ENCODE assay signal across 1 cellular context in the genomic region with DNA sequence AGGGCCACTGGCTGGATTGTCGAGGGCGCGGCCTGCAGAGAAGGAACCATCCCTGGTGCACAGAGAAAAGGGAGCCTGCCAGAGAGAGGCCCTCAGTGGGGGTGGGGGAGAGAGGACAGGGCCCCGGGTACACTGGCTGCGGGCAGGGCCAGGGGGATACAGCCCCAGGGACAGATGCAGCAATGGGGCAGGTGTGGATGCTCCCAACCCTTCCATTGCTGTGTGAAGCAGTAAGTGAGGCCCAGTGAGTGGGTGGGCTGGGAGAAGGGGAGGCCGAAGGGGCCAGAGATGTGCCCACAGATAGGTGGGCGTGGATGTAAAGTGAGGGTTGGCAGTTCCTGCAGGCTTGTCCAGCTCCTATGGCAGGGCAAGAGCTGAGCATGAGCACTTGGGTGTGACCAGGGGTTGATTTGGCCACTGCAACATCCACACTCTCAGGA.
TF ChIP-seq lines count a peak whose summit lies in the region.

No MANE protein-coding gene starts in this region.

TF ChIP-seq in SK-N-SH treated with all-trans-retinoic acid at 6 μM for 48 hours, 23 proteins besides CTCF, POLR2A, EP300 and RAD21 (continued from another document):
- TF ChIP-seq, protein P1, sequence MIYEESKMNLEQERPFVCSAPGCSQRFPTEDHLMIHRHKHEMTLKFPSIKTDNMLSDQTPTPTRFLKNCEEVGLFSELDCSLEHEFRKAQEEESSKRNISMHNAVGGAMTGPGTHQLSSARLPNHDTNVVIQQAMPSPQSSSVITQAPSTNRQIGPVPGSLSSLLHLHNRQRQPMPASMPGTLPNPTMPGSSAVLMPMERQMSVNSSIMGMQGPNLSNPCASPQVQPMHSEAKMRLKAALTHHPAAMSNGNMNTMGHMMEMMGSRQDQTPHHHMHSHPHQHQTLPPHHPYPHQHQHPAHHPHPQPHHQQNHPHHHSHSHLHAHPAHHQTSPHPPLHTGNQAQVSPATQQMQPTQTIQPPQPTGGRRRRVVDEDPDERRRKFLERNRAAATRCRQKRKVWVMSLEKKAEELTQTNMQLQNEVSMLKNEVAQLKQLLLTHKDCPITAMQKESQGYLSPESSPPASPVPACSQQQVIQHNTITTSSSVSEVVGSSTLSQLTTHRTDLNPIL (CRISPR knock-in tag; IDR thresholded peaks at IDR 0.05; ENCODE audit: low read depth), result no peak
- no peak for TF ChIP-seq ESRRG (CRISPR knock-in tag; IDR thresholded peaks at IDR 0.05)
- TF ChIP-seq, protein P2, sequence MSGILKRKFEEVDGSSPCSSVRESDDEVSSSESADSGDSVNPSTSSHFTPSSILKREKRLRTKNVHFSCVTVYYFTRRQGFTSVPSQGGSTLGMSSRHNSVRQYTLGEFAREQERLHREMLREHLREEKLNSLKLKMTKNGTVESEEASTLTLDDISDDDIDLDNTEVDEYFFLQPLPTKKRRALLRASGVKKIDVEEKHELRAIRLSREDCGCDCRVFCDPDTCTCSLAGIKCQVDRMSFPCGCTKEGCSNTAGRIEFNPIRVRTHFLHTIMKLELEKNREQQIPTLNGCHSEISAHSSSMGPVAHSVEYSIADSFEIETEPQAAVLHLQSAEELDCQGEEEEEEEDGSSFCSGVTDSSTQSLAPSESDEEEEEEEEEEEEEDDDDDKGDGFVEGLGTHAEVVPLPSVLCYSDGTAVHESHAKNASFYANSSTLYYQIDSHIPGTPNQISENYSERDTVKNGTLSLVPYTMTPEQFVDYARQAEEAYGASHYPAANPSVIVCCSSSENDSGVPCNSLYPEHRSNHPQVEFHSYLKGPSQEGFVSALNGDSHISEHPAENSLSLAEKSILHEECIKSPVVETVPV (CRISPR knock-in tag; IDR thresholded peaks at IDR 0.05), result no peak
- TF ChIP-seq TCF4 (CRISPR knock-in tag; IDR thresholded peaks at IDR 0.05; ENCODE audit: borderline replicate concordance), result no peak
- TF ChIP-seq ISL1 (CRISPR knock-in tag; IDR thresholded peaks at IDR 0.05), result no peak
- TF ChIP-seq, protein P3, sequence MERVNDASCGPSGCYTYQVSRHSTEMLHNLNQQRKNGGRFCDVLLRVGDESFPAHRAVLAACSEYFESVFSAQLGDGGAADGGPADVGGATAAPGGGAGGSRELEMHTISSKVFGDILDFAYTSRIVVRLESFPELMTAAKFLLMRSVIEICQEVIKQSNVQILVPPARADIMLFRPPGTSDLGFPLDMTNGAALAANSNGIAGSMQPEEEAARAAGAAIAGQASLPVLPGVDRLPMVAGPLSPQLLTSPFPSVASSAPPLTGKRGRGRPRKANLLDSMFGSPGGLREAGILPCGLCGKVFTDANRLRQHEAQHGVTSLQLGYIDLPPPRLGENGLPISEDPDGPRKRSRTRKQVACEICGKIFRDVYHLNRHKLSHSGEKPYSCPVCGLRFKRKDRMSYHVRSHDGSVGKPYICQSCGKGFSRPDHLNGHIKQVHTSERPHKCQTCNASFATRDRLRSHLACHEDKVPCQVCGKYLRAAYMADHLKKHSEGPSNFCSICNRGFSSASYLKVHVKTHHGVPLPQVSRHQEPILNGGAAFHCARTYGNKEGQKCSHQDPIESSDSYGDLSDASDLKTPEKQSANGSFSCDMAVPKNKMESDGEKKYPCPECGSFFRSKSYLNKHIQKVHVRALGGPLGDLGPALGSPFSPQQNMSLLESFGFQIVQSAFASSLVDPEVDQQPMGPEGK (CRISPR knock-in tag; IDR thresholded peaks at IDR 0.05; ENCODE audit: borderline replicate concordance), result no peak
